1 cellular context compared by ENCODE assay signal in the genomic region with DNA sequence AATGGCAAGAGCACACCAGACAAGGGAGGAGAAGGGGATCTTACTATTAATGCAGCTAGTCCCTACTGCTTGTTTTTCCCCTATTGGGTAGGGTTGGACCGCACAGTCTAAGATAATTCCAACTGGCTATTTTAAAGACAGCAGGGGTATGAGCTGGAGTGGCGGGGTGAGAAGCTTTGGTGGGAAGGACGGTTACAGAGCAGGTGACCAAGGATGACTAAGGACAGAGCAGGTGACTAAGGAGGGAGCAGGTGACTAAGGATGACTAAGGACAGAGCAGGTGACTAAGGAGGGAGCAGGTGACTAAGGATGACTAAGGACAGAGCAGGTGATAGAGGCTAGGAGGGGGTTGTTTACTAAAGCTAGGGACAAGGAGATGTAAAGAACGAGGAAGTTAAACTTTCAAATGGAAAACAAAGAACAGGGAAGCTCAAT.
TF ChIP-seq lines count a peak whose summit lies in the region.

No MANE protein-coding gene starts in this region.

TF ChIP-seq in H1, 55 proteins besides CTCF, POLR2A, EP300 and RAD21:
- peak; percentile 52; the same call in 1 of the 2 replicates for TF ChIP-seq JUN (IDR thresholded peaks at IDR 0.05; ENCODE audit: low read depth, low read length)
- TF ChIP-seq TAF1 (IDR thresholded peaks at IDR 0.05; ENCODE audit: low read depth, low read length), result peak; percentile 42; the same call in 1 of the 2 replicates
- peak; percentile 79; the same call in 1 of the 2 replicates for TF ChIP-seq JUND (IDR thresholded peaks at IDR 0.05; ENCODE audit: low read length)
- TF ChIP-seq BACH1 (IDR thresholded peaks at IDR 0.05; ENCODE audit: low read length), result peak; percentile 97
- TF ChIP-seq POLR2AphosphoS5 (IDR thresholded peaks at IDR 0.05; ENCODE audit: low read depth, low read length), result peak; percentile 67; the same call in 1 of the 2 replicates
- TF ChIP-seq, protein P1, sequence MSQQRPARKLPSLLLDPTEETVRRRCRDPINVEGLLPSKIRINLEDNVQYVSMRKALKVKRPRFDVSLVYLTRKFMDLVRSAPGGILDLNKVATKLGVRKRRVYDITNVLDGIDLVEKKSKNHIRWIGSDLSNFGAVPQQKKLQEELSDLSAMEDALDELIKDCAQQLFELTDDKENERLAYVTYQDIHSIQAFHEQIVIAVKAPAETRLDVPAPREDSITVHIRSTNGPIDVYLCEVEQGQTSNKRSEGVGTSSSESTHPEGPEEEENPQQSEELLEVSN (IDR thresholded peaks at IDR 0.05), result peak; percentile 62; the same call in 1 of the 2 replicates
- TF ChIP-seq, protein P2, sequence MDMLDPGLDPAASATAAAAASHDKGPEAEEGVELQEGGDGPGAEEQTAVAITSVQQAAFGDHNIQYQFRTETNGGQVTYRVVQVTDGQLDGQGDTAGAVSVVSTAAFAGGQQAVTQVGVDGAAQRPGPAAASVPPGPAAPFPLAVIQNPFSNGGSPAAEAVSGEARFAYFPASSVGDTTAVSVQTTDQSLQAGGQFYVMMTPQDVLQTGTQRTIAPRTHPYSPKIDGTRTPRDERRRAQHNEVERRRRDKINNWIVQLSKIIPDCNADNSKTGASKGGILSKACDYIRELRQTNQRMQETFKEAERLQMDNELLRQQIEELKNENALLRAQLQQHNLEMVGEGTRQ (IDR thresholded peaks at IDR 0.05; ENCODE audit: low read length), result peak; percentile 83
- TF ChIP-seq, protein P3, sequence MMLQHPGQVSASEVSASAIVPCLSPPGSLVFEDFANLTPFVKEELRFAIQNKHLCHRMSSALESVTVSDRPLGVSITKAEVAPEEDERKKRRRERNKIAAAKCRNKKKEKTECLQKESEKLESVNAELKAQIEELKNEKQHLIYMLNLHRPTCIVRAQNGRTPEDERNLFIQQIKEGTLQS (IDR thresholded peaks at IDR 0.05; ENCODE audit: insufficient read depth, low read depth, low read length), result peak; percentile 71
- TF ChIP-seq TBP (IDR thresholded peaks at IDR 0.05; ENCODE audit: low read depth, low read length), result peak; percentile 49; the same call in 1 of the 2 replicates
- 0 out of 4 replicates have a peak, but pooled peaks of 1 of the 2 experiments have one; percentile 44 for TF ChIP-seq SIN3A (conservative IDR thresholded peaks at IDR 0.05 in 1 of 2, IDR thresholded peaks at IDR 0.05 in 1 of 2; ENCODE audit: low read depth in 1 of 2, low read length in 2 of 2)
- TF ChIP-seq, protein P4, sequence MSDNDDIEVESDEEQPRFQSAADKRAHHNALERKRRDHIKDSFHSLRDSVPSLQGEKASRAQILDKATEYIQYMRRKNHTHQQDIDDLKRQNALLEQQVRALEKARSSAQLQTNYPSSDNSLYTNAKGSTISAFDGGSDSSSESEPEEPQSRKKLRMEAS (IDR thresholded peaks at IDR 0.05), result peak; percentile 54; the same call in 1 of the 2 replicates
- peak; percentile 91 for TF ChIP-seq MAFK (IDR thresholded peaks at IDR 0.05; ENCODE audit: low read depth, low read length)
